In genomic region chr22:11628651-11629511, GRCh38 we compare ENCODE assay signal across 1 cellular context.
TF ChIP-seq lines count a peak whose summit lies in the region.

No MANE protein-coding gene starts in this region.

TF ChIP-seq in IMR-90, 13 proteins besides CTCF, POLR2A, EP300 and RAD21 (continued from another document):
- TF ChIP-seq, protein P1, sequence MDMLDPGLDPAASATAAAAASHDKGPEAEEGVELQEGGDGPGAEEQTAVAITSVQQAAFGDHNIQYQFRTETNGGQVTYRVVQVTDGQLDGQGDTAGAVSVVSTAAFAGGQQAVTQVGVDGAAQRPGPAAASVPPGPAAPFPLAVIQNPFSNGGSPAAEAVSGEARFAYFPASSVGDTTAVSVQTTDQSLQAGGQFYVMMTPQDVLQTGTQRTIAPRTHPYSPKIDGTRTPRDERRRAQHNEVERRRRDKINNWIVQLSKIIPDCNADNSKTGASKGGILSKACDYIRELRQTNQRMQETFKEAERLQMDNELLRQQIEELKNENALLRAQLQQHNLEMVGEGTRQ (IDR thresholded peaks at IDR 0.05; ENCODE audit: low read depth, low read length) = no peak
- TF ChIP-seq RCOR1 (IDR thresholded peaks at IDR 0.05; ENCODE audit: insufficient replicate concordance, low read length) (no peak), FOS (IDR thresholded peaks at IDR 0.05; ENCODE audit: low read depth, low read length) (no peak), CHD1 (IDR thresholded peaks at IDR 0.05; ENCODE audit: low read depth, low read length) (no peak)
